In genomic region chr22:38110008-38110862, GRCh38 we compare ENCODE assay signal across 12 cellular contexts. TPM values are rescaled to one million over a fixed set of nuclear protein-coding genes. Genes with fewer than 3 reads are reported as not detected.
DNase-seq lines count a peak whose midpoint lies in the region; ATAC-seq and TF ChIP-seq lines count a peak whose summit lies in the region.
"Had no signal": no experiment of that assay in that cellular context is flagged by ENCODE, and none has a peak within 500 bp of the region (broad histone marks: within the 10 kb centered on the region; RNA-seq: fewer than 3 reads in every experiment).

Gene BAIAP2L2 (minus strand): TSS chr22:38110684. CDS start chr22:38110525, 159 bp downstream.

- peaks cover 2 to 5% (median 4%) of the 10 kb centered on the region in 4 donors for H3K4me1 Mint-ChIP-seq in CD4-positive, CD25-positive, alpha-beta regulatory T cell

- ATAC-seq in CD4-positive, CD25-positive, alpha-beta regulatory T cell (ENCODE audit: low read depth in 2 of 2), result no peak
- ATAC-seq in GM19455 (IDR thresholded peaks at IDR 0.05; ENCODE audit: unreplicated experiment) (no peak), GM21717 (IDR thresholded peaks at IDR 0.05; ENCODE audit: unreplicated experiment) (no peak)

- H3K9ac ChIP-seq in colonic mucosa (ENCODE audit: low read depth in 2 of 2, low read length in 2 of 2), result peak within 1 kb of the TSS; percentile 68 to 91

- H3K27ac ChIP-seq in CD4-positive, CD25-positive, alpha-beta regulatory T cell (ENCODE audit: insufficient read depth, low read length, poor library complexity, severe bottlenecking), result no peak within 1 kb of the TSS
- H3K27ac ChIP-seq in colonic mucosa (peak within 1 kb of the TSS; percentile 96), muscle layer of duodenum (ENCODE audit: low read length) (peak within 1 kb of the TSS; percentile 80), tibial nerve (peak within 1 kb of the TSS in 1 of 4 donors; percentile 65)
- H3K27ac ChIP-seq: right atrium auricular region, SJSA1 had no signal

- H3K36me3 Mint-ChIP-seq in CD4-positive, CD25-positive, alpha-beta regulatory T cell, result peaks cover 10% of the 10 kb centered on the region
- H3K36me3 Mint-ChIP-seq: brain had no signal

- peaks cover 0 to 1% (median 0%) of the 10 kb centered on the region in 7 donors for H3K9me3 Mint-ChIP-seq in CD4-positive, CD25-positive, alpha-beta regulatory T cell

- TF ChIP-seq EP300 in tibial nerve (IDR thresholded peaks at IDR 0.05), result no peak

- no peak for DNase-seq in CD4-positive, CD25-positive, alpha-beta regulatory T cell
- peak; percentile 82 for DNase-seq in HK-2 (ENCODE audit: unreplicated experiment)
- DNase-seq in colonic mucosa, result peak; percentile 88
- no peak for DNase-seq in GM10248 (ENCODE audit: extremely low spot score)
- no peak for DNase-seq in tibial nerve (ENCODE audit: low spot score in 2 of 2)
- DNase-seq: NCI-H226 had no signal

- peak within 1 kb of the TSS in 2 of 3 donors; percentile 78 to 97 for H3K27ac Mint-ChIP-seq in CD4-positive, CD25-positive, alpha-beta regulatory T cell

- peaks cover 1% of the 10 kb centered on the region for H3K36me3 ChIP-seq in CD4-positive, CD25-positive, alpha-beta regulatory T cell (ENCODE audit: control insufficient read depth, insufficient read depth, low read length)
- H3K36me3 ChIP-seq in colonic mucosa, result no peaks in the 10 kb centered on the region
- H3K36me3 ChIP-seq in muscle layer of duodenum (ENCODE audit: control insufficient read depth in 1 of 2, insufficient read depth in 2 of 2, low read length in 2 of 2), result no peaks in the 10 kb centered on the region
- H3K36me3 ChIP-seq in tibial nerve, result peaks cover 0 to 15% (median 0%) of the 10 kb centered on the region in 3 donors
- H3K36me3 ChIP-seq: right atrium auricular region, SJSA1 had no signal

- CTCF ChIA-PET in GM10248 (lab: Yijun Ruan, JAX), result no interaction called here

- H3K4me3 ChIP-seq in CD4-positive, CD25-positive, alpha-beta regulatory T cell (ENCODE audit: low read depth, low read length), result no peak within 1 kb of the TSS
- H3K4me3 ChIP-seq in colonic mucosa (peak within 1 kb of the TSS; percentile 46), muscle layer of duodenum (ENCODE audit: low read depth in 1 of 2, low read length in 2 of 2) (peak within 1 kb of the TSS in 1 of 2 donors; percentile 39), tibial nerve (peak within 1 kb of the TSS in 1 of 4 donors; percentile 21)
- H3K4me3 ChIP-seq: right atrium auricular region, SJSA1 had no signal

- no peak for TF ChIP-seq POLR2A in tibial nerve (IDR thresholded peaks at IDR 0.05)

- H3K27me3 ChIP-seq in CD4-positive, CD25-positive, alpha-beta regulatory T cell (ENCODE audit: control insufficient read depth, insufficient read depth, low read length), result no peaks in the 10 kb centered on the region
- no peaks in the 10 kb centered on the region for H3K27me3 ChIP-seq in colonic mucosa
- no peaks in the 10 kb centered on the region for H3K27me3 ChIP-seq in muscle layer of duodenum (ENCODE audit: low read depth, low read length)
- no peaks in the 10 kb centered on the region for H3K27me3 ChIP-seq in tibial nerve
- H3K27me3 ChIP-seq: right atrium auricular region, SJSA1 had no signal

- peaks cover 10% of the 10 kb centered on the region for H3K27me3 Mint-ChIP-seq in CD4-positive, CD25-positive, alpha-beta regulatory T cell

- H3K4me3 Mint-ChIP-seq in CD4-positive, CD25-positive, alpha-beta regulatory T cell, result peak within 1 kb of the TSS in 2 of 4 donors; percentile 41 to 63
- H3K4me3 Mint-ChIP-seq: brain had no signal

- 85 to 88% methylated on average over 16 to 19 of the region's 19 CpGs for WGBS in tibial nerve, 2 donors

- no peak for TF ChIP-seq CTCF in colonic mucosa (IDR thresholded peaks at IDR 0.05)
- TF ChIP-seq CTCF in GM10248 (IDR thresholded peaks at IDR 0.05; ENCODE audit: control extremely low read depth, extremely low read depth, low read depth, missing control alignments), result no peak
- TF ChIP-seq CTCF in tibial nerve (IDR thresholded peaks at IDR 0.05), result no peak

- no peaks in the 10 kb centered on the region for H3K4me1 ChIP-seq in CD4-positive, CD25-positive, alpha-beta regulatory T cell (ENCODE audit: control insufficient read depth, insufficient read depth, low read length, poor library complexity, severe bottlenecking)
- H3K4me1 ChIP-seq in colonic mucosa, result peaks cover 28% of the 10 kb centered on the region
- peaks cover 0 to 5% of the 10 kb centered on the region in 2 donors for H3K4me1 ChIP-seq in muscle layer of duodenum (ENCODE audit: control insufficient read depth in 1 of 2, insufficient read depth in 2 of 2, low read length in 2 of 2)
- peaks cover 0 to 47% (median 13%) of the 10 kb centered on the region in 4 donors for H3K4me1 ChIP-seq in tibial nerve

- intact Hi-C loops in colonic mucosa (cut with DNase I), result loop anchor here (10.0 kb wide), 2 partner anchors 125 to 245 kb away; no protein-coding TSS in a partner anchor

- POLR2A ChIA-PET in GM10248 (lab: Yijun Ruan, JAX), result no interaction called here

- no peaks in the 10 kb centered on the region for H3K9me3 ChIP-seq in CD4-positive, CD25-positive, alpha-beta regulatory T cell (ENCODE audit: control insufficient read depth in 2 of 2, low read length in 2 of 2)
- H3K9me3 ChIP-seq in colonic mucosa (no peaks in the 10 kb centered on the region), muscle layer of duodenum (ENCODE audit: control insufficient read depth in 1 of 2, low read length in 2 of 2) (no peaks in the 10 kb centered on the region), tibial nerve (no peaks in the 10 kb centered on the region)
- H3K9me3 ChIP-seq: right atrium auricular region, SJSA1 had no signal

RNA-seq across cellular contexts. Expression of gene BAIAP2L2, which starts in this region (rescaled TPM):
- 1.2 TPM for total RNA-seq in CD4-positive, CD25-positive, alpha-beta regulatory T cell
- not detected for polyA plus RNA-seq in CD4-positive, CD25-positive, alpha-beta regulatory T cell
- 10 to 100 TPM; 59.1 to 76.6 TPM for total RNA-seq in colonic mucosa
- total RNA-seq in tibial nerve, result 1 to 10 TPM in 3 of 4 donors, not detected in 1; 1.3 to 2.7 (median 2.1) TPM
- total RNA-seq: SJSA1 had no signal

Comparison
In these comparisons a context has a peak if more than half of its experiments do, and no peak if none do; other contexts are left out.
1. RNA of gene BAIAP2L2 (total RNA-seq): 59.1 to 76.6 TPM in colonic mucosa; 1.3 to 2.7 TPM in tibial nerve and 1.2 TPM in CD4-positive, CD25-positive, alpha-beta regulatory T cell (single experiment); every median in the first group is over 10 times any median in the second.
2. DNase-seq: peak in HK-2 (single experiment) and colonic mucosa (single experiment); none in CD4-positive, CD25-positive, alpha-beta regulatory T cell (0 of 3), GM10248 (single experiment) and tibial nerve (0 of 2).